Comparison of ENCODE assay signal across 16 cellular contexts in the genomic region with DNA sequence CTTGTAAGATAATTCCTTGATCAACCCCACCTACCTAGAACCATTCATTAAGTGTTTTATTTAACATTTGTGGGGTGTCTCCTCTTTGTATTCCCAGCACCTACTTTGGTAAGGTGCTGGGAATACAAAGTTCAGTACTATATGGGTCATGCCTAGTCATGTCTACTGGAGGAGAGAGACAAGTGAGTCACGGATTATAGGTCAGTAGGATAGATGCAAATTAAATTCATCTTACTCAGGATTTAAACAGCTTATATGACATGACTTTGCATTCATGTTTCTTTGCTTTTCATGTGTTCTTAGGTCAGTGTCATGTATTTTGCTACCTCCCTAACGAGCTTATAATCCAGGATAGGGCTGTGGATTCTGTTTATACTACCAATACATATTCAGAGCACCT. TPM values are rescaled to one million over a fixed set of nuclear protein-coding genes. Genes with fewer than 3 reads are reported as not detected.
A peak's percentile ranks its signal among the peaks of the same experiment; 100 is the strongest.
DNase-seq lines count a peak whose midpoint lies in the region; ATAC-seq, FAIRE-seq and TF ChIP-seq lines count a peak whose summit lies in the region.
"Had no signal": no experiment of that assay in that cellular context is flagged by ENCODE, and none has a peak within 500 bp of the region (broad histone marks: within the 10 kb centered on the region; RNA-seq: fewer than 3 reads in every experiment).

No MANE protein-coding gene starts in this region.

- H3K27me3 ChIP-seq in breast epithelium: no peaks in the 10 kb centered on the region
- peaks cover 3% of the 10 kb centered on the region for H3K27me3 ChIP-seq in CD8-positive, alpha-beta memory T cell (ENCODE audit: insufficient read depth, low read length, poor library complexity, severe bottlenecking)
- no peaks in the 10 kb centered on the region for H3K27me3 ChIP-seq in pancreas
- H3K27me3 ChIP-seq: right lobe of liver had no signal

- DNase-seq in MCF 10A (ENCODE audit: unreplicated experiment) (peak; percentile 74), breast epithelium (ENCODE audit: low spot score in 2 of 2) (no peak), astrocyte of the spinal cord (ENCODE audit: low read depth, low spot score) (peak; percentile 20), hepatic stellate cell (ENCODE audit: low spot score) (peak; percentile 51), NCI-H187 treated with DMSO at 0.1 percent for 48 hours (lab: John Stamatoyannopoulos, UW) (no peak), pancreas (no peak)
- DNase-seq in CD8-positive, alpha-beta memory T cell: no peak
- DNase-seq: activated CD8-positive, alpha-beta T cell treated with anti-CD3 and anti-CD28 coated beads for 36 hours; activated effector memory CD4-positive, alpha-beta T cell treated with Interleukin-2 at 50 U/mL for 16 hours; Calu3; endodermal cell; NCI-H2107; right lobe of liver; stimulated activated naive CD4-positive, alpha-beta T cell had no signal

- H3K27ac ChIP-seq in breast epithelium (no peak overlapping the region), pancreas (no peak overlapping the region)
- H3K27ac ChIP-seq in CD8-positive, alpha-beta memory T cell (ENCODE audit: low read depth, low read length): no peak overlapping the region

- no TSS peak for BruUV-seq in MCF 10A (replicated peaks; lab: Mats Ljungman, UMichigan)

- WGBS in pancreas, 2 donors: 87 to 94% methylated on average over 2 of the region's 2 CpGs

- no peak for ATAC-seq in GM21723 (IDR thresholded peaks at IDR 0.05; ENCODE audit: unreplicated experiment)
- ATAC-seq in pancreas: no peak
- ATAC-seq: activated CD8-positive, alpha-beta T cell treated with anti-CD3 and anti-CD28 coated beads for 36 hours had no signal

- TF ChIP-seq CTCF in MCF 10A (IDR thresholded peaks at IDR 0.05; ENCODE audit: unreplicated experiment) (no peak), breast epithelium (IDR thresholded peaks at IDR 0.05) (no peak), astrocyte of the spinal cord (IDR thresholded peaks at IDR 0.05; ENCODE audit: low read depth, low read length) (no peak), pancreas (IDR thresholded peaks at IDR 0.05) (no peak)

- FAIRE-seq in pancreas (lab: Jason Lieb, UNC): no peak
- FAIRE-seq: A204.1 had no signal

- H3K4me1 ChIP-seq in breast epithelium (peaks cover 0 to 6% of the 10 kb centered on the region in 2 donors), pancreas (peaks cover 0 to 6% (median 3%) of the 10 kb centered on the region in 3 donors)
- H3K4me1 ChIP-seq in CD8-positive, alpha-beta memory T cell (ENCODE audit: insufficient read depth, low read length): peaks cover 5% of the 10 kb centered on the region

- in situ Hi-C loops in astrocyte of the spinal cord (cut with HindIII; ENCODE audit: low sequenced_read_pairs): no loop called here

- POLR2A ChIA-PET in MCF 10A (lab: Yijun Ruan, JAX): interaction anchor here (0.6 to 4.0 kb wide), 15 partner anchors 8 to 720 kb away, joined by 3 to 27 read pairs (median 5); a partner anchor contains a TSS
- POLR2A ChIA-PET in CD8-positive, alpha-beta memory T cell (lab: Charles Lee): no interaction called here

- H3K36me3 ChIP-seq in breast epithelium (no peaks in the 10 kb centered on the region), pancreas (no peaks in the 10 kb centered on the region)
- H3K36me3 ChIP-seq in CD8-positive, alpha-beta memory T cell (ENCODE audit: insufficient read depth, low read length): no peaks in the 10 kb centered on the region
- H3K36me3 ChIP-seq: right lobe of liver had no signal

- TF ChIP-seq POLR2A in breast epithelium (IDR thresholded peaks at IDR 0.05): no peak

- H3K4me3 ChIP-seq in breast epithelium (no peak overlapping the region), astrocyte of the spinal cord (ENCODE audit: low read depth, low read length) (no peak overlapping the region), pancreas (no peak overlapping the region)
- H3K4me3 ChIP-seq in CD8-positive, alpha-beta memory T cell (ENCODE audit: low read length): no peak overlapping the region
- H3K4me3 ChIP-seq: right lobe of liver had no signal

- no peaks in the 10 kb centered on the region for H3K9me3 Mint-ChIP-seq in MCF 10A (ENCODE audit: unreplicated experiment)
- no peaks in the 10 kb centered on the region for H3K9me3 Mint-ChIP-seq in CD8-positive, alpha-beta memory T cell
- H3K9me3 Mint-ChIP-seq: activated CD8-positive, alpha-beta T cell treated with anti-CD3 and anti-CD28 coated beads for 36 hours; endodermal cell had no signal

- H3K9me3 ChIP-seq in breast epithelium (no peaks in the 10 kb centered on the region), pancreas (no peaks in the 10 kb centered on the region)
- no peaks in the 10 kb centered on the region for H3K9me3 ChIP-seq in CD8-positive, alpha-beta memory T cell (ENCODE audit: low read length)
- H3K9me3 ChIP-seq: right lobe of liver had no signal

- CTCF ChIA-PET in MCF 10A (lab: Yijun Ruan, JAX): interaction anchor here (0.6 to 5.0 kb wide), 7 partner anchors 9 to 253 kb away, joined by 3 to 33 read pairs (median 3); no protein-coding TSS in a partner anchor
- CTCF ChIA-PET in CD8-positive, alpha-beta memory T cell (lab: Charles Lee): no interaction called here

- H3K4me3 Mint-ChIP-seq in MCF 10A (ENCODE audit: unreplicated experiment): no peak overlapping the region
- no peak overlapping the region for H3K4me3 Mint-ChIP-seq in CD8-positive, alpha-beta memory T cell
- H3K4me3 Mint-ChIP-seq: activated CD8-positive, alpha-beta T cell treated with anti-CD3 and anti-CD28 coated beads for 36 hours; endodermal cell had no signal

- H3K36me3 Mint-ChIP-seq in MCF 10A (ENCODE audit: insufficient read depth, unreplicated experiment): no peaks in the 10 kb centered on the region
- H3K36me3 Mint-ChIP-seq in CD8-positive, alpha-beta memory T cell: no peaks in the 10 kb centered on the region

- no peaks in the 10 kb centered on the region for H3K27me3 Mint-ChIP-seq in MCF 10A (ENCODE audit: insufficient read depth, unreplicated experiment)
- peaks cover 20 to 26% of the 10 kb centered on the region in 2 donors for H3K27me3 Mint-ChIP-seq in CD8-positive, alpha-beta memory T cell
- H3K27me3 Mint-ChIP-seq: activated CD8-positive, alpha-beta T cell treated with anti-CD3 and anti-CD28 coated beads for 36 hours had no signal

- intact Hi-C loops in MCF 10A (cut with micrococcal nuclease) (no loop called here), breast epithelium (cut with DNase I; ENCODE audit: low total_unique reads) (no loop called here), pancreas (cut with DNase I) (no loop called here)

- peak overlapping the region; percentile 77 for H3K27ac Mint-ChIP-seq in MCF 10A (ENCODE audit: low read depth, unreplicated experiment)
- H3K27ac Mint-ChIP-seq in CD8-positive, alpha-beta memory T cell: no peak overlapping the region
- H3K27ac Mint-ChIP-seq: activated CD8-positive, alpha-beta T cell treated with anti-CD3 and anti-CD28 coated beads for 36 hours; endodermal cell had no signal

- peaks cover 26% of the 10 kb centered on the region for H3K4me1 Mint-ChIP-seq in MCF 10A (ENCODE audit: insufficient read depth, unreplicated experiment)
- H3K4me1 Mint-ChIP-seq in CD8-positive, alpha-beta memory T cell: peaks cover 7 to 19% (median 10%) of the 10 kb centered on the region in 3 donors

RNA-seq across cellular contexts. Expression of a gene that starts 3.4 kb away (rescaled TPM):
- total RNA-seq in MCF 10A (2022) (24.2 and 27.5 TPM in 2 replicates), breast epithelium (100 to 1,000 TPM in 1 of 3 donors, 10 to 100 TPM in 1, 1 to 10 TPM in 1; 8.8 to 112 (median 15.1) TPM), pancreas (10 to 100 TPM in 1 of 6 donors, 1 to 10 TPM in 5; 2.3 to 15.1 (median 5.7) TPM)
- total RNA-seq in CD8-positive, alpha-beta memory T cell: 1 to 10 TPM; 6.3 TPM
- 1.4 TPM for polyA plus RNA-seq in CD8-positive, alpha-beta memory T cell
- polyA plus RNA-seq in pancreas: 1 to 10 TPM; 4.2 to 5.5 TPM

RNA-seq across cellular contexts. Expression of a gene that starts 7.9 kb away (rescaled TPM):
- total RNA-seq in MCF 10A (2022) (7.5 and 20.6 TPM in 2 replicates), breast epithelium (10 to 100 TPM in 1 of 3 donors, 1 to 10 TPM in 2; 5.6 to 35.8 (median 7.5) TPM), pancreas (10 to 100 TPM in 2 of 6 donors, 1 to 10 TPM in 4; 1.7 to 20.5 (median 5.5) TPM)
- total RNA-seq in CD8-positive, alpha-beta memory T cell: 1 to 10 TPM; 7.2 to 10.0 TPM
- 0.98 TPM for polyA plus RNA-seq in CD8-positive, alpha-beta memory T cell
- 10 to 100 TPM in 1 of 2 donors, 1 to 10 TPM in 1; 8.4 to 21.3 TPM for polyA plus RNA-seq in pancreas

RNA-seq across cellular contexts. Expression of a gene that starts 27.5 kb away (rescaled TPM):
- total RNA-seq in MCF 10A (2022) (19.9 and 21.5 TPM in 2 replicates), breast epithelium (1 to 10 TPM; 5.9 to 9.2 (median 8.5) TPM), pancreas (1 to 10 TPM; 2.3 to 7.3 (median 5.2) TPM)
- total RNA-seq in CD8-positive, alpha-beta memory T cell: 100 to 1,000 TPM; 112 to 121 TPM
- polyA plus RNA-seq in CD8-positive, alpha-beta memory T cell: 15.4 TPM
- 1 to 10 TPM; 2.5 to 4.8 TPM for polyA plus RNA-seq in pancreas

RNA-seq across cellular contexts. Expression of a gene that starts 27.8 kb away (rescaled TPM):
- total RNA-seq in MCF 10A (2022) (184 and 300 TPM in 2 replicates), breast epithelium (10 to 100 TPM; 35.4 to 55.4 (median 35.7) TPM), pancreas (100 to 1,000 TPM in 2 of 6 donors, 10 to 100 TPM in 4; 69.8 to 108 (median 94.4) TPM)
- total RNA-seq in CD8-positive, alpha-beta memory T cell: 100 to 1,000 TPM; 148 to 152 TPM
- 258 TPM for polyA plus RNA-seq in CD8-positive, alpha-beta memory T cell
- 100 to 1,000 TPM in 1 of 2 donors, 10 to 100 TPM in 1; 87.4 to 171 TPM for polyA plus RNA-seq in pancreas

Comparison
In these comparisons a context has a peak if more than half of its experiments do, and no peak if none do; other contexts are left out.
1. DNase-seq: peak in MCF 10A (single experiment), astrocyte of the spinal cord (single experiment) and hepatic stellate cell (single experiment); none in breast epithelium (0 of 2), CD8-positive, alpha-beta memory T cell (0 of 5), NCI-H187 treated with DMSO at 0.1 percent for 48 hours (single experiment) and pancreas (0 of 6).